ENCODE assay signal across 20 cellular contexts in the genomic region with DNA sequence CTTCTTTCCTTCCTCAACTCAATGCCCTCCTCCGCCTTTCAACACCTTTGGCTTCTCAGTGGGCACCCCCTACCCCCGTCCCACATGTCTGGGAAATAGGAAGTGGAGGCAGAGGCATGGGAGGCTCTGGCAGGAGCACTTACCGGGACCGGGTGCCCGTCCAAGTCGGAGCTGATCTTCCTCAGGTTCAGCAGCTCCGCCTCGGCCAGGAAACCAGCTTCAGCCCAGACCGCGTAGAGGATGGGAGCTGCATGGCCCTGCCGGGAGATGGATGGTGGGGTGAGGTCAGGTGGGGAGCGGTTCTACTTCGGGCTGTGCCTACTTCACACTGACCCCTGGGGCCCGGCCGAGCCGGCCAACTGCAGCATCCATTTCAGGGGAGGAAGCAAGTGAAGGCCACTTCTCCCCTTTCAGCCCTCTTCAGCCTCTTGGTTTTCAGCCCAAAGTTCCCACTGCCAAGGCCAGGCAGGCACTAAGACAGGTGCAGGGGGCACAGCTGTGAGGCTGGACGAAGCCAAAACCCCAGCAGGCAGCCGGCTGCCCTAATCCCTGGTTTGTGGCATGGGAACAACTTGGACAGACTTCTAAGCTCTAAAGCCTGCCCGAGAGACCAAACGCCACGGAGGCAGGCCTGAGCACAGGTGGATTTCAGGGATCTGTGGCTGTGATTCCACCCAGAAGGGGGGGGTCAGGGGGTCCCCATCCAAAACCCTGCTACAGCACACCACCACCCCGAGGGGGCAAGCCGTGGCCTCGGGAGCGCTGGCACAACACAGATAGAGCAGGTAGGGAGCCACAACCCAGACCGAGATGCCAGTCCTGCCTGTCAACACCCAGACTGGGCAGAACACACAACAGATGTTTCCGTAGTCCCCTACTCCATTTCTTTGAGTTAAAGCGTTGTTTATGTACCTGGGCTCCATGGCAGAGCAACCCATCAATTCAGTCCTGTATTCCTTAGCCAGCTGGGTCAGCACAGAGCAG. TPM values are rescaled to one million over a fixed set of nuclear protein-coding genes. Genes with fewer than 3 reads are reported as not detected.
DNase-seq lines count a peak whose midpoint lies in the region; ATAC-seq, FAIRE-seq and TF ChIP-seq lines count a peak whose summit lies in the region.
"Had no signal": no experiment of that assay in that cellular context is flagged by ENCODE, and none has a peak within 500 bp of the region (broad histone marks: within the 10 kb centered on the region; RNA-seq: fewer than 3 reads in every experiment).

No MANE protein-coding gene starts in this region.

- no peak for ATAC-seq in GM21576 (IDR thresholded peaks at IDR 0.05; ENCODE audit: unreplicated experiment)
- ATAC-seq: foreskin keratinocyte had no signal

- no peak overlapping the region for H4K91ac ChIP-seq in mesenchymal stem cell (ENCODE audit: low read length)

- H3K14ac ChIP-seq in mesenchymal stem cell (ENCODE audit: low read length in 2 of 2) = no peak overlapping the region

- no peak overlapping the region for H3K4me2 ChIP-seq in mesenchymal stem cell (ENCODE audit: low read length, poor library complexity, severe bottlenecking)

- DNase-seq in LHCN-M2 (ENCODE audit: low read depth) (peak; percentile 49), chondrocyte (ENCODE audit: low spot score) (no peak), mesenchymal stem cell (no peak), D721Med (ENCODE audit: insufficient read length, low spot score) (no peak), putamen (ENCODE audit: low spot score) (no peak)
- DNase-seq in activated effector memory CD4-positive, alpha-beta T cell treated with Interleukin-2 at 50 U/mL for 16 hours = no peak
- DNase-seq: activated CD4-positive, alpha-beta T cell treated with anti-CD3 and anti-CD28 coated beads, Interleukin-2, amount 50 U/mL, for 48 hours; activated T-cell treated with anti-CD3 and anti-CD28 coated beads, Interleukin-2, amount 50 U/mL, for 48 hours; foreskin keratinocyte; H7; NCI-H2029; NCI-H526; stimulated activated CD4-positive, alpha-beta T cell treated with anti-CD3 and anti-CD28 coated beads, Interleukin-2, amount 100 ng/mL, for 24 hours had no signal

- H2BK5ac ChIP-seq in mesenchymal stem cell (ENCODE audit: low read depth, low read length, poor library complexity, severe bottlenecking) = no peak overlapping the region

- peak overlapping the region; percentile 97 for H3K27ac ChIP-seq in ACC112 (ENCODE audit: low read depth, low read length)
- H3K27ac ChIP-seq in mesenchymal stem cell (ENCODE audit: low read length, poor library complexity, severe bottlenecking) = peak overlapping the region; percentile 79
- H3K27ac ChIP-seq: foreskin keratinocyte had no signal

- peaks cover 11% of the 10 kb centered on the region for H3K36me3 Mint-ChIP-seq in chondrocyte (ENCODE audit: low read depth)

- H2BK120ac ChIP-seq in mesenchymal stem cell (ENCODE audit: low read depth, low read length) = no peak overlapping the region

- no peaks in the 10 kb centered on the region for H3K9me3 ChIP-seq in mesenchymal stem cell (ENCODE audit: control insufficient read depth, low read length)

- TF ChIP-seq CTCF in chondrocyte (IDR thresholded peaks at IDR 0.05) (no peak), D721Med (IDR thresholded peaks at IDR 0.05; ENCODE audit: insufficient read depth, missing control alignments) (no peak)

- H3K4me3 ChIP-seq in ACC112 (ENCODE audit: low read depth, low read length) (no peak overlapping the region), mesenchymal stem cell (ENCODE audit: insufficient read depth in 1 of 2, low read depth in 1 of 2, low read length in 2 of 2) (no peak overlapping the region)

- H3K4me1 Mint-ChIP-seq in chondrocyte (ENCODE audit: low read depth) = peaks cover 68% of the 10 kb centered on the region

- H3K18ac ChIP-seq in mesenchymal stem cell (ENCODE audit: low read depth in 1 of 2, low read length in 2 of 2) = no peak overlapping the region

- H2BK12ac ChIP-seq in mesenchymal stem cell (ENCODE audit: low read length in 2 of 2) = no peak overlapping the region

- H4K8ac ChIP-seq in mesenchymal stem cell (ENCODE audit: low read length) = peak overlapping the region; percentile 19

- H3K27me3 ChIP-seq in ACC112 (ENCODE audit: insufficient read depth, low read length) = no peaks in the 10 kb centered on the region
- H3K27me3 ChIP-seq in mesenchymal stem cell (ENCODE audit: control insufficient read depth in 1 of 2, insufficient read depth in 1 of 2, low read length in 2 of 2) = no peaks in the 10 kb centered on the region
- H3K27me3 ChIP-seq: foreskin keratinocyte had no signal

- peak overlapping the region; percentile 45 for H2AK5ac ChIP-seq in mesenchymal stem cell (ENCODE audit: low read length, severe bottlenecking)

- no peak overlapping the region for H2BK15ac ChIP-seq in mesenchymal stem cell (ENCODE audit: low read depth, poor library complexity, severe bottlenecking)

- peaks cover 10% of the 10 kb centered on the region; the same call in 1 of the 2 replicates for H3K36me3 ChIP-seq in ACC112 (ENCODE audit: insufficient read depth, low read length)
- peaks cover 69 to 72% of the 10 kb centered on the region in 2 experiments for H3K36me3 ChIP-seq in mesenchymal stem cell (ENCODE audit: control insufficient read depth in 1 of 2, insufficient read depth in 2 of 2, low read depth in 1 of 2, low read length in 2 of 2)

- no peak overlapping the region for H3K23ac ChIP-seq in mesenchymal stem cell (ENCODE audit: low read length in 2 of 2)

- H3K27me3 Mint-ChIP-seq in chondrocyte (ENCODE audit: low read depth) = no peaks in the 10 kb centered on the region

- H3K4ac ChIP-seq in mesenchymal stem cell (ENCODE audit: low read depth in 1 of 2, low read length in 2 of 2) = no peak overlapping the region

- no peaks in the 10 kb centered on the region for H3K79me1 ChIP-seq in mesenchymal stem cell (replicated peaks; ENCODE audit: low read length, poor library complexity, severe bottlenecking)

- peak overlapping the region; percentile 58 for H3K9ac ChIP-seq in mesenchymal stem cell (ENCODE audit: low read length)

- H3K27ac Mint-ChIP-seq in chondrocyte (ENCODE audit: unreplicated experiment) = peak overlapping the region; percentile 49

- H3K4me1 ChIP-seq in ACC112 (ENCODE audit: control insufficient read depth, insufficient read depth, low read length, unreplicated experiment) = peaks cover 49% of the 10 kb centered on the region
- H3K4me1 ChIP-seq in mesenchymal stem cell (ENCODE audit: control insufficient read depth, insufficient read depth, low read depth, low read length) = peaks cover 63% of the 10 kb centered on the region

- WGBS in mesenchymal stem cell = 97% methylated on average over 28 of the region's 28 CpGs

- H2AFZ ChIP-seq in ACC112 (ENCODE audit: low read length, unreplicated experiment) = no peak overlapping the region
- H2AFZ ChIP-seq in mesenchymal stem cell (ENCODE audit: low read depth, low read length) = no peak overlapping the region

- H3K4me3 Mint-ChIP-seq in chondrocyte (ENCODE audit: unreplicated experiment) = no peak overlapping the region
- H3K4me3 Mint-ChIP-seq: nephron had no signal

- H3K79me2 ChIP-seq in ACC112 (ENCODE audit: control insufficient read depth, insufficient read depth, low read length, unreplicated experiment) = peaks cover 66% of the 10 kb centered on the region

- no peaks in the 10 kb centered on the region for H3K9me3 Mint-ChIP-seq in chondrocyte (ENCODE audit: low read depth)
- H3K9me3 Mint-ChIP-seq: nephron had no signal

- FAIRE-seq in D721Med (lab: Jason Lieb, UNC) = no peak
- FAIRE-seq: G401.6, GM12892, HTR-8/SVneo, RCC 7860 had no signal

RNA-seq across cellular contexts. Expression of a gene that starts 14.5 kb away (rescaled TPM):
- total RNA-seq in LHCN-M2 (2014; rRNA removed) = 212 and 235 TPM in 2 replicates
- 306 TPM for polyA plus RNA-seq in LHCN-M2 (2012)
- total RNA-seq in chondrocyte = 165 to 299 TPM (median 169 TPM) in 3 replicates
- polyA plus RNA-seq in mesenchymal stem cell (2013, experiment 1 of 2) = 359 TPM
- 363 TPM for polyA plus RNA-seq in mesenchymal stem cell (2013, experiment 2 of 2)
